Comparison of ENCODE assay signal across 9 cellular contexts in the genomic region with DNA sequence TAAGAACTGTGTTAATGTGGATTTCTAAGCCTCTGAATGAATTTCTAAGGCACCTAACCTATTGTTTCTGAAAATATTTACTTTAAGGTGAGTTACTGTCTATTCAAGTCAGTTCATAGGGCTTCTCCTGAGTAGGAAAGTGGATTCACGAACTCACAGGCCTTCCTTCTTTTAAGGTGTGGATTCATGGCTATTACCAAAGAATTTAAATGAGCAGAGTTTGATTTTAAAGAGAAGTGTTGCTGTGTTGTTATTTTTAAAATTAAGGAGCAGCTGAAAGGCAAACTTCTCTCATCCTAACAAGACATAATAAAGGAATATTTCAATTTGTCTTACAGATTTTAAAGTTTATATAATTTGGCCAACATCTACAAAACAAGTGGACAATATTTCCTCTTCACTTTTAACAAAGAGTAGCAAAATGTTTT. TPM values are rescaled to one million over a fixed set of nuclear protein-coding genes. Genes with fewer than 3 reads are reported as not detected.
A peak's percentile ranks its signal among the peaks of the same experiment; 100 is the strongest.
DNase-seq lines count a peak whose midpoint lies in the region; ATAC-seq, FAIRE-seq and TF ChIP-seq lines count a peak whose summit lies in the region.
"Had no signal": no experiment of that assay in that cellular context is flagged by ENCODE, and none has a peak within 500 bp of the region (broad histone marks: within the 10 kb centered on the region; RNA-seq: fewer than 3 reads in every experiment).

No MANE protein-coding gene starts in this region.

- CTCF ChIA-PET in activated CD4-positive, alpha-beta T cell treated with anti-CD3 and anti-CD28 coated beads, Interleukin-2, amount 10 ng/mL, durations not matched to agents 7 days and 5 days (lab: Charles Lee), result interaction anchor here (1.9 kb wide), 1 partner anchor 14 kb away, joined by 13 read pairs; no protein-coding TSS in a partner anchor

- POLR2A ChIA-PET in activated CD4-positive, alpha-beta T cell treated with anti-CD3 and anti-CD28 coated beads, Interleukin-2, amount 10 ng/mL, durations not matched to agents 7 days and 5 days (lab: Charles Lee), result interaction anchor here (1.4 kb wide), 1 partner anchor 26 kb away, joined by 3 read pairs; the partner anchor contains the start of gene TSPYL1

- no peaks in the 10 kb centered on the region for H3K9me3 Mint-ChIP-seq in activated CD4-positive, alpha-beta T cell treated with anti-CD3 and anti-CD28 coated beads, Interleukin-2, amount 10 ng/mL, durations not matched to agents 7 days and 5 days
- H3K9me3 Mint-ChIP-seq: activated T-cell treated with anti-CD3 and anti-CD28 coated beads, Interleukin-2, amount 50 U/mL, for 72 hours had no signal

- H3K36me3 ChIP-seq in duodenal mucosa (ENCODE audit: control insufficient read depth in 1 of 2, insufficient read depth in 2 of 2, low read length in 2 of 2) (peaks cover 0 to 2% of the 10 kb centered on the region in 2 donors), prostate gland (no peaks in the 10 kb centered on the region)

- TF ChIP-seq CTCF in prostate gland (IDR thresholded peaks at IDR 0.05), result peak in 1 of 4 experiments; percentile 0

- ATAC-seq in GM19467 (IDR thresholded peaks at IDR 0.05; ENCODE audit: unreplicated experiment), result peak; percentile 22
- peak; percentile 18 for ATAC-seq in HG03442 (IDR thresholded peaks at IDR 0.05; ENCODE audit: unreplicated experiment)

- no peak overlapping the region for H3K4me3 Mint-ChIP-seq in activated CD4-positive, alpha-beta T cell treated with anti-CD3 and anti-CD28 coated beads, Interleukin-2, amount 10 ng/mL, durations not matched to agents 7 days and 5 days
- H3K4me3 Mint-ChIP-seq: activated T-cell treated with anti-CD3 and anti-CD28 coated beads, Interleukin-2, amount 50 U/mL, for 72 hours had no signal

- peak overlapping the region; percentile 74 to 84 for H3K9ac ChIP-seq in duodenal mucosa (ENCODE audit: low read depth in 1 of 2, low read length in 2 of 2)

- no peaks in the 10 kb centered on the region for H3K9me3 ChIP-seq in duodenal mucosa (ENCODE audit: control insufficient read depth in 1 of 2, low read length in 2 of 2)
- no peaks in the 10 kb centered on the region for H3K9me3 ChIP-seq in prostate gland

- no peak for FAIRE-seq in GM12892 (lab: Jason Lieb, UNC)

- intact Hi-C loops in prostate gland (cut with DNase I), result no loop called here

- H3K36me3 Mint-ChIP-seq in activated CD4-positive, alpha-beta T cell treated with anti-CD3 and anti-CD28 coated beads, Interleukin-2, amount 10 ng/mL, durations not matched to agents 7 days and 5 days (ENCODE audit: low read depth), result peaks cover 18% of the 10 kb centered on the region

- peak overlapping the region; percentile 90 to 91 for H3K4me3 ChIP-seq in duodenal mucosa (ENCODE audit: low read depth in 1 of 2, low read length in 2 of 2)
- peak overlapping the region; percentile 61 to 80 for H3K4me3 ChIP-seq in prostate gland

- H3K27me3 ChIP-seq in duodenal mucosa (ENCODE audit: control insufficient read depth in 1 of 2, insufficient read depth in 2 of 2, low read length in 2 of 2) (no peaks in the 10 kb centered on the region), prostate gland (replicated peaks; ENCODE audit: insufficient read depth) (no peaks in the 10 kb centered on the region)

- peaks cover 27 to 42% of the 10 kb centered on the region in 2 donors for H3K4me1 ChIP-seq in duodenal mucosa (ENCODE audit: control insufficient read depth in 1 of 2, insufficient read depth in 2 of 2, low read length in 2 of 2)
- H3K4me1 ChIP-seq in prostate gland (replicated peaks), result peaks cover 11% of the 10 kb centered on the region

- DNase-seq in prostate gland (ENCODE audit: low spot score), result no peak
- DNase-seq in activated T-cell treated with anti-CD3 and anti-CD28 coated beads, Interleukin-2, amount 50 U/mL, for 1 hour, result no peak
- DNase-seq in DMS114 treated with DMSO at 0.1 percent for 48 hours (lab: John Stamatoyannopoulos, UW; ENCODE audit: unreplicated experiment), result no peak
- DNase-seq in GM12892 (ENCODE audit: insufficient read length), result no peak
- no peak for DNase-seq in activated CD4-positive, alpha-beta T cell treated with anti-CD3 and anti-CD28 coated beads, Interleukin-2, amount 10 ng/mL, durations not matched to agents 7 days and 5 days

- H3K4me1 Mint-ChIP-seq in activated CD4-positive, alpha-beta T cell treated with anti-CD3 and anti-CD28 coated beads, Interleukin-2, amount 10 ng/mL, durations not matched to agents 7 days and 5 days, result peaks cover 4% of the 10 kb centered on the region

- H3K27ac ChIP-seq in duodenal mucosa (ENCODE audit: low read depth, low read length), result peak overlapping the region; percentile 24
- H3K27ac ChIP-seq in prostate gland, result peak overlapping the region; percentile 84 to 92

- WGBS in prostate gland, result 0% methylated on average over 1 of the region's 1 CpG

- TF ChIP-seq POLR2A in prostate gland (IDR thresholded peaks at IDR 0.05) (no peak), GM12892 (IDR thresholded peaks at IDR 0.05; ENCODE audit: low read depth, low read length) (no peak)

- H3K27me3 Mint-ChIP-seq in activated CD4-positive, alpha-beta T cell treated with anti-CD3 and anti-CD28 coated beads, Interleukin-2, amount 10 ng/mL, durations not matched to agents 7 days and 5 days, result no peaks in the 10 kb centered on the region

- H3K27ac Mint-ChIP-seq in activated CD4-positive, alpha-beta T cell treated with anti-CD3 and anti-CD28 coated beads, Interleukin-2, amount 10 ng/mL, durations not matched to agents 7 days and 5 days, result no peak overlapping the region
- H3K27ac Mint-ChIP-seq: activated T-cell treated with anti-CD3 and anti-CD28 coated beads, Interleukin-2, amount 50 U/mL, for 72 hours had no signal

RNA-seq across cellular contexts. Expression of gene TSPYL4, which starts 0.4 kb away (rescaled TPM):
- 10 to 100 TPM; 26.0 to 33.7 TPM for total RNA-seq in prostate gland
- polyA plus RNA-seq in GM12892 (2012; ENCODE audit: missing spikeins), result 13.1 TPM
- 10 to 100 TPM; 17.0 to 18.8 TPM for total RNA-seq in activated CD4-positive, alpha-beta T cell treated with anti-CD3 and anti-CD28 coated beads, Interleukin-2, amount 10 ng/mL, durations not matched to agents 7 days and 5 days

RNA-seq across cellular contexts. Expression of gene TSPYL1, which starts 25.4 kb away (rescaled TPM):
- 100 to 1,000 TPM; 112 to 159 TPM for total RNA-seq in prostate gland
- polyA plus RNA-seq in GM12892 (2012; ENCODE audit: missing spikeins), result 25.5 TPM
- 10 to 100 TPM; 37.8 to 39.4 TPM for total RNA-seq in activated CD4-positive, alpha-beta T cell treated with anti-CD3 and anti-CD28 coated beads, Interleukin-2, amount 10 ng/mL, durations not matched to agents 7 days and 5 days
